ENCODE assay signal across 8 cellular contexts in genomic region chr20:47352332-47353223, GRCh38. TPM values are rescaled to one million over a fixed set of nuclear protein-coding genes. Genes with fewer than 3 reads are reported as not detected.
DNase-seq lines count a peak whose midpoint lies in the region; ATAC-seq and TF ChIP-seq lines count a peak whose summit lies in the region.

No MANE protein-coding gene starts in this region.

- peak overlapping the region; percentile 90 for H3K27ac ChIP-seq in OCI-LY7 (ENCODE audit: low read depth, low read length, poor library complexity, severe bottlenecking)

- BruUV-seq in OCI-LY7 (replicated peaks; lab: Mats Ljungman, UMichigan) = no TSS peak

- intact Hi-C loops in OCI-LY7 (cut with micrococcal nuclease; ENCODE audit: unreplicated experiment) = loop anchor here (10.0 kb wide), 1 partner anchor 1692 kb away; the partner anchor contains the start of gene CSE1L

- no peak for ATAC-seq in HG02973 (IDR thresholded peaks at IDR 0.05; ENCODE audit: unreplicated experiment)

- H3K9me3 Mint-ChIP-seq in chondrocyte (ENCODE audit: low read depth) = no peaks in the 10 kb centered on the region

- H3K36me3 ChIP-seq in OCI-LY7 (ENCODE audit: insufficient read depth, low read length) = peaks cover 54% of the 10 kb centered on the region

- H3K4me1 Mint-ChIP-seq in chondrocyte (ENCODE audit: low read depth) = no peaks in the 10 kb centered on the region

- H3K4me1 ChIP-seq in OCI-LY7 (ENCODE audit: insufficient read depth, low read length, poor library complexity, severe bottlenecking) = peaks cover 81% of the 10 kb centered on the region

- H3K4me2 ChIP-seq in OCI-LY7 (ENCODE audit: low read length) = peak overlapping the region; percentile 98

- H3K4me3 ChIP-seq in GM12875 (ENCODE audit: low read depth, low read length) (peak overlapping the region; percentile 41), OCI-LY7 (ENCODE audit: low read depth, low read length, poor library complexity, severe bottlenecking) (peak overlapping the region; percentile 74), epithelial cell of proximal tubule (ENCODE audit: low read depth, low read length) (peak overlapping the region; percentile 56)

- TF ChIP-seq CTCF in GM12875 (IDR thresholded peaks at IDR 0.05; ENCODE audit: borderline replicate concordance, insufficient read depth, low read depth, low read length) = no peak
- no peak for TF ChIP-seq CTCF in OCI-LY7 (conservative IDR thresholded peaks at IDR 0.05; ENCODE audit: low read length)
- no peak for TF ChIP-seq CTCF in epithelial cell of proximal tubule (conservative IDR thresholded peaks at IDR 0.05; ENCODE audit: low read depth, low read length)
- no peak for TF ChIP-seq CTCF in chondrocyte (IDR thresholded peaks at IDR 0.05)

- H3K4me3 Mint-ChIP-seq in chondrocyte (ENCODE audit: unreplicated experiment) = no peak overlapping the region

- H3K27ac Mint-ChIP-seq in chondrocyte (ENCODE audit: unreplicated experiment) = no peak overlapping the region

- H3K9me2 ChIP-seq in OCI-LY7 (ENCODE audit: insufficient read depth, low read length) = no peaks in the 10 kb centered on the region

- peaks cover 22% of the 10 kb centered on the region for H4K20me1 ChIP-seq in OCI-LY7 (ENCODE audit: insufficient read depth, low read length)

- peaks cover 90% of the 10 kb centered on the region for H3K79me2 ChIP-seq in OCI-LY7 (ENCODE audit: insufficient read depth, low read depth, low read length)

- no peak overlapping the region for H2AFZ ChIP-seq in OCI-LY7 (ENCODE audit: low read length)

- CTCF ChIA-PET in OCI-LY7 (lab: Charles Lee; ENCODE audit: unreplicated experiment) = interaction anchor here (0.6 kb wide), 1 partner anchor 87 kb away, joined by 3 read pairs; no protein-coding TSS in a partner anchor

- H3K36me3 Mint-ChIP-seq in chondrocyte (ENCODE audit: low read depth) = no peaks in the 10 kb centered on the region

- peak; percentile 14 for DNase-seq in OCI-LY7 (ENCODE audit: low spot score)
- no peak for DNase-seq in epithelial cell of proximal tubule (ENCODE audit: low read depth)
- DNase-seq in occipital lobe (lab: John Stamatoyannopoulos, UW) = peak; percentile 37
- no peak for DNase-seq in chondrocyte (ENCODE audit: low spot score)
- DNase-seq in stimulated activated CD4-positive, alpha-beta T cell treated with anti-CD3 and anti-CD28 coated beads, Interleukin-2, amount 100 ng/mL, for 48 hours = no peak
- no peak for DNase-seq in NOMO-1 treated with DMSO at 0.1 percent for 48 hours (lab: John Stamatoyannopoulos, UW; ENCODE audit: unreplicated experiment)

- no peaks in the 10 kb centered on the region for H3K9me3 ChIP-seq in OCI-LY7 (ENCODE audit: low read length)

- no peaks in the 10 kb centered on the region for H3K27me3 Mint-ChIP-seq in chondrocyte (ENCODE audit: low read depth)

- POLR2A ChIA-PET in OCI-LY7 (lab: Charles Lee) = interaction anchor here (0.7 to 1.4 kb wide), 5 partner anchors 8 to 123 kb away, joined by 3 to 5 read pairs (median 4); no protein-coding TSS in a partner anchor

RNA-seq across cellular contexts. Expression of gene ZMYND8, which starts 3.9 kb away (rescaled TPM):
- 26.1 and 30.4 TPM in 2 replicates for total RNA-seq in OCI-LY7 (2014; rRNA removed; shearing (Covaris generic))
- total RNA-seq in OCI-LY7 (2022) (69.1 and 77.0 TPM in 2 replicates), epithelial cell of proximal tubule (17.9 and 18.6 TPM in 2 replicates), occipital lobe (58.6 TPM), chondrocyte (31.9 to 35.0 TPM (median 33.8 TPM) in 3 replicates)

Comparison
In these comparisons a context has a peak if more than half of its experiments do, and no peak if none do; other contexts are left out.
1. DNase-seq: peak in OCI-LY7 (single experiment) and occipital lobe (single experiment); none in epithelial cell of proximal tubule (single experiment), chondrocyte (single experiment), stimulated activated CD4-positive, alpha-beta T cell treated with anti-CD3 and anti-CD28 coated beads, Interleukin-2, amount 100 ng/mL, for 48 hours (0 of 2) and NOMO-1 treated with DMSO at 0.1 percent for 48 hours (single experiment).
2. Peak in every context shown above with its lines, with median percentiles within 50 percentile points of each other: H3K4me3 ChIP-seq.